8 cellular contexts compared by ENCODE assay signal in genomic region chr17:39153541-39154111, GRCh38. TPM values are rescaled to one million over a fixed set of nuclear protein-coding genes. Genes with fewer than 3 reads are reported as not detected.
DNase-seq lines count a peak whose midpoint lies in the region; ATAC-seq and TF ChIP-seq lines count a peak whose summit lies in the region.

No MANE protein-coding gene starts in this region.

- peak; percentile 76 for DNase-seq in GM13976 (ENCODE audit: low spot score)
- peak; percentile 89 to 91 for DNase-seq in NCI-H524 (lab: John Stamatoyannopoulos, UW)
- peak; percentile 87 to 93 for DNase-seq in activated CD4-positive, alpha-beta T cell treated with anti-CD3 and anti-CD28 coated beads for 4 hours
- DNase-seq in chondrocyte (ENCODE audit: low spot score), result no peak
- no peak for DNase-seq in kidney epithelial cell (ENCODE audit: low read depth)
- DNase-seq in stimulated activated CD4-positive, alpha-beta T cell treated with anti-CD3 and anti-CD28 coated beads, Interleukin-12 subunit alpha, Interleukin-12 subunit beta, amount 100 ng/mL, for 48 hours (ENCODE audit: low read depth in 2 of 3, low spot score in 1 of 3), result peak; percentile 84 to 97 (median 91)

- no peaks in the 10 kb centered on the region for H3K36me3 Mint-ChIP-seq in chondrocyte (ENCODE audit: low read depth)

- peak overlapping the region; percentile 79 for H3K4me3 ChIP-seq in kidney epithelial cell (ENCODE audit: low read depth, low read length)

- in situ Hi-C loops in GM13976 (cut with MboI; ENCODE audit: low sequenced_read_pairs, unreplicated experiment), result loop anchor here (10.0 kb wide), 1 partner anchor 169 kb away; no protein-coding TSS in a partner anchor

- H3K4me3 Mint-ChIP-seq in chondrocyte (ENCODE audit: unreplicated experiment), result peak overlapping the region; percentile 96

- peak; percentile 51 for ATAC-seq in HG03280 (IDR thresholded peaks at IDR 0.05; ENCODE audit: unreplicated experiment)
- no peak for ATAC-seq in HG03571 (IDR thresholded peaks at IDR 0.05; ENCODE audit: unreplicated experiment)

- H3K27ac Mint-ChIP-seq in chondrocyte (ENCODE audit: unreplicated experiment), result peak overlapping the region; percentile 93

- H3K9me3 Mint-ChIP-seq in chondrocyte (ENCODE audit: low read depth), result no peaks in the 10 kb centered on the region

- H3K27me3 Mint-ChIP-seq in chondrocyte (ENCODE audit: low read depth), result no peaks in the 10 kb centered on the region

- H3K4me1 Mint-ChIP-seq in chondrocyte (ENCODE audit: low read depth), result peaks cover 43% of the 10 kb centered on the region

- no peaks in the 10 kb centered on the region for H3K36me3 ChIP-seq in kidney epithelial cell (ENCODE audit: control insufficient read depth, insufficient read depth, low read length)

- TF ChIP-seq CTCF in GM13976 (IDR thresholded peaks at IDR 0.05; ENCODE audit: borderline replicate concordance, control extremely low read depth, extremely low read depth, insufficient read depth, missing control alignments), result no peak
- no peak for TF ChIP-seq CTCF in chondrocyte (IDR thresholded peaks at IDR 0.05)
- TF ChIP-seq CTCF in kidney epithelial cell (IDR thresholded peaks at IDR 0.05; ENCODE audit: insufficient read depth, low read length, poor library complexity, severe bottlenecking), result no peak

- peaks cover 36% of the 10 kb centered on the region for H3K27me3 ChIP-seq in kidney epithelial cell (ENCODE audit: control insufficient read depth, insufficient read depth, low read length)

RNA-seq across cellular contexts. Expression of gene PLXDC1, which starts 2.2 kb away (rescaled TPM):
- total RNA-seq in chondrocyte (11.1 to 40.5 TPM (median 37.4 TPM) in 3 replicates), kidney epithelial cell (under 0.01 and 0.67 TPM in 2 replicates)

RNA-seq across cellular contexts. Expression of gene ARL5C, which starts 12.3 kb away (rescaled TPM):
- total RNA-seq in chondrocyte, result 0.25 TPM in 1 of 3 replicates, not detected in the others
- not detected in 2 replicates for total RNA-seq in kidney epithelial cell

RNA-seq across cellular contexts. Expression of gene CACNB1, which starts 43.8 kb away (rescaled TPM):
- total RNA-seq in chondrocyte (22.6 to 25.5 TPM (median 24.1 TPM) in 3 replicates), kidney epithelial cell (6.0 and 7.1 TPM in 2 replicates)

RNA-seq across cellular contexts. Expression of gene RPL19, which starts 46.5 kb away (rescaled TPM):
- 1,031 to 1,318 TPM (median 1,035 TPM) in 3 replicates for total RNA-seq in chondrocyte
- total RNA-seq in kidney epithelial cell, result 3,729 and 4,555 TPM in 2 replicates

Comparison
In these comparisons a context has a peak if more than half of its experiments do, and no peak if none do; other contexts are left out.
1. DNase-seq: peak in GM13976 (single experiment), NCI-H524 (2 of 2), activated CD4-positive, alpha-beta T cell treated with anti-CD3 and anti-CD28 coated beads for 4 hours (2 of 2) and stimulated activated CD4-positive, alpha-beta T cell treated with anti-CD3 and anti-CD28 coated beads, Interleukin-12 subunit alpha, Interleukin-12 subunit beta, amount 100 ng/mL, for 48 hours (3 of 3); none in chondrocyte (single experiment) and kidney epithelial cell (single experiment).